In genomic region chr13:52862358-52863206, GRCh38 we compare ENCODE assay signal across 8 cellular contexts. TPM values are rescaled to one million over a fixed set of nuclear protein-coding genes. Genes with fewer than 3 reads are reported as not detected.
DNase-seq lines count a peak whose midpoint lies in the region; ATAC-seq and TF ChIP-seq lines count a peak whose summit lies in the region.

No MANE protein-coding gene starts in this region.

- no peaks in the 10 kb centered on the region for H3K4me1 Mint-ChIP-seq in mesothelial cell of epicardium

- H3K36me3 Mint-ChIP-seq in mesothelial cell of epicardium: no peaks in the 10 kb centered on the region

- peaks cover 36% of the 10 kb centered on the region for H3K27me3 Mint-ChIP-seq in mesothelial cell of epicardium (ENCODE audit: low read depth)

- H3K9me3 Mint-ChIP-seq in mesothelial cell of epicardium: no peaks in the 10 kb centered on the region

- H3K4me3 ChIP-seq in WI38 (ENCODE audit: low read depth, low read length): no peak overlapping the region

- peak; percentile 64 for DNase-seq in DMS153 treated with DMSO at 0.1 percent for 48 hours (lab: John Stamatoyannopoulos, UW; ENCODE audit: unreplicated experiment)
- no peak for DNase-seq in DMS153 (lab: John Stamatoyannopoulos, UW)
- peak in 1 of 2 experiments; percentile 47 for DNase-seq in mesothelial cell of epicardium (ENCODE audit: low spot score in 2 of 2, unreplicated experiment in 2 of 2)
- no peak for DNase-seq in NOMO-1 (lab: John Stamatoyannopoulos, UW; ENCODE audit: unreplicated experiment in 2 of 2)
- no peak for DNase-seq in G401 (ENCODE audit: low spot score)

- in situ Hi-C loops in G401 (cut with HindIII; ENCODE audit: low sequenced_read_pairs): no loop called here

- no peak overlapping the region for H3K27ac Mint-ChIP-seq in mesothelial cell of epicardium

- TF ChIP-seq CTCF in WI38 (IDR thresholded peaks at IDR 0.05; ENCODE audit: low read depth, low read length): peak; percentile 57
- peak; percentile 72 for TF ChIP-seq CTCF in mesothelial cell of epicardium (IDR thresholded peaks at IDR 0.05; ENCODE audit: unreplicated experiment)

- H3K4me3 Mint-ChIP-seq in mesothelial cell of epicardium: no peak overlapping the region

- ATAC-seq in HG03354 (IDR thresholded peaks at IDR 0.05; ENCODE audit: poor library complexity, severe bottlenecking, unreplicated experiment): peak; percentile 67
- no peak for ATAC-seq in GM19452 (IDR thresholded peaks at IDR 0.05; ENCODE audit: unreplicated experiment)

RNA-seq across cellular contexts. Expression of gene PCDH8, which starts 14.1 kb away (rescaled TPM):
- 0.09 to 0.25 TPM (median 0.23 TPM) in 3 replicates for total RNA-seq in mesothelial cell of epicardium
- total RNA-seq in G401 (2014; rRNA removed; shearing (Covaris generic)): not detected in 2 replicates
